ENCODE assay signal across 9 cellular contexts in the genomic region with DNA sequence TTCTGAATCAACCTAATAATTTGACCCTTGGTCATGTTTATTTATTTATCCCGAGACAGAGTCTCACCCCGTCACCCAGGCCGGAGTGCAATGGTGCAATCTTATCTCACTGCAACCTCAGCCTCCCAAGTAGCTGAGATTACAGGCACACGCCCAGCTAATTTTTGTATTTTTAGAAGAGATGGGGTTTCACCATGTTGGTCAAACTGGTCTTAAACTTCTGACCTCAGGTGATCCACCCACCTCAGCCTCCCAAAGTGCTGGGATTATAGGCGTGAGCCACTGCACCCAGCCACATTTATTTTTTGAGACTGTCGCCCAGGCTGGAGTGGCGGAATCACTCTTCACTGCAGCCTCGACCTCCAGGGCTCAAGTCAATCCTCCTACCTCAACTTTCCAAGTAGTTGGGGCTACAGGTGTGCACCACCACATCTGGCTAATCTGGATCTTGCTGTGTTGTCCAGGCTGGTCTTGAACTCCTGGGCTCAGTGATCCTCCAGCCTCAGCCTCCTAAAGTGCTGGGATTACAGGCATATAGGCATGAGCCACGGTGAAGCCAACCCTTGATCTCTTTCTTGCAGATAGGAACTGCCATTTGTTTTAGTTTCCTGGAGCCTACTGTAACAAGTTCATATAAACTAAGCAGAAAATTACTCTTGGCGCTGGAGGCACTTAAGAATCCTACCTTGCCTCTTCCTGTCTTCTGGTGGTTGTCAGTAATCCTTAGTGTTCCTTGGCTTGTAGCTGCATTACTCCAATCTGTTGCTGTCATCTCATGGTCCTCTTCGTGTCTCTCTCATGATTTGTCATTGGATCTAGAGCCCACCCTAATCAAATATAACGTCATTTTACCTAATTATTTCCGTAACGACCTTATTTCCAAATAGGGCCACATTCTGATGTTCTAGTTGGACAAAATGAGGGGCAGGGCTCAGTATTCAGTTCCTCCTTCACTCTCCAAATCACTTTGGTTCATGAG. TPM values are rescaled to one million over a fixed set of nuclear protein-coding genes. Genes with fewer than 3 reads are reported as not detected.
DNase-seq lines count a peak whose midpoint lies in the region; ATAC-seq and TF ChIP-seq lines count a peak whose summit lies in the region.
"Had no signal": no experiment of that assay in that cellular context is flagged by ENCODE, and none has a peak within 500 bp of the region (broad histone marks: within the 10 kb centered on the region; RNA-seq: fewer than 3 reads in every experiment).

No MANE protein-coding gene starts in this region.

- H3K27ac Mint-ChIP-seq in activated naive CD8-positive, alpha-beta T cell treated with anti-CD3 and anti-CD28 coated beads, Interleukin-2, amount 50 U/mL, for 24 hours: peak overlapping the region; percentile 100

- H3K9me3 ChIP-seq in BE2C: no peaks in the 10 kb centered on the region
- no peaks in the 10 kb centered on the region for H3K9me3 ChIP-seq in liver (ENCODE audit: control insufficient read depth in 4 of 4, low read length in 3 of 4)

- H3K9me3 Mint-ChIP-seq in activated naive CD8-positive, alpha-beta T cell treated with anti-CD3 and anti-CD28 coated beads, Interleukin-2, amount 50 U/mL, for 24 hours: no peaks in the 10 kb centered on the region

- H3K36me3 ChIP-seq in BE2C (peaks cover 64% of the 10 kb centered on the region), liver (ENCODE audit: control insufficient read depth in 4 of 4, insufficient read depth in 3 of 4, low read depth in 1 of 4, low read length in 3 of 4) (peaks cover 0 to 29% (median 12%) of the 10 kb centered on the region in 4 donors)

- no peak overlapping the region for H3K9ac ChIP-seq in liver (ENCODE audit: low read depth in 1 of 2, low read length in 2 of 2)

- TF ChIP-seq RAD21 in liver (IDR thresholded peaks at IDR 0.05): no peak

- H3K4me3 ChIP-seq in BE2C (ENCODE audit: low read depth, low read length) (peak overlapping the region; percentile 92), HL-60 (replicated peaks; ENCODE audit: insufficient read depth, low read length) (peak overlapping the region; percentile 65), liver (ENCODE audit: low read depth in 1 of 3, low read length in 3 of 3) (no peak overlapping the region)

- no peaks in the 10 kb centered on the region for H3K4me1 ChIP-seq in BE2C
- peaks cover 9 to 54% (median 42%) of the 10 kb centered on the region in 4 donors for H3K4me1 ChIP-seq in liver (ENCODE audit: control insufficient read depth in 4 of 4, insufficient read depth in 4 of 4, low read length in 3 of 4)

- H3K27ac ChIP-seq in HL-60 (replicated peaks): peak overlapping the region; percentile 97
- H3K27ac ChIP-seq in liver (ENCODE audit: low read depth in 1 of 2, low read length in 2 of 2): no peak overlapping the region

- ATAC-seq in activated naive CD8-positive, alpha-beta T cell treated with anti-CD3 and anti-CD28 coated beads, Interleukin-2, amount 50 U/mL, for 24 hours: no peak
- ATAC-seq in GM19328 (IDR thresholded peaks at IDR 0.05; ENCODE audit: unreplicated experiment): no peak
- ATAC-seq in HG02884 (IDR thresholded peaks at IDR 0.05; ENCODE audit: unreplicated experiment): no peak
- ATAC-seq in HG02610 (IDR thresholded peaks at IDR 0.05; ENCODE audit: unreplicated experiment): no peak

- no peak for TF ChIP-seq CTCF in BE2C (IDR thresholded peaks at IDR 0.05; ENCODE audit: low read depth, low read length)
- no peak for TF ChIP-seq CTCF in HL-60 (IDR thresholded peaks at IDR 0.05; ENCODE audit: insufficient read depth, low read length)
- TF ChIP-seq CTCF in liver (IDR thresholded peaks at IDR 0.05; ENCODE audit: low read depth, low read length, missing input control): no peak

- WGBS in liver: 59% methylated on average over 14 of the region's 14 CpGs

- no peak for DNase-seq in BE2C
- DNase-seq in HL-60 (ENCODE audit: low read depth in 1 of 2, low spot score in 1 of 2): no peak
- no peak for DNase-seq in activated naive CD8-positive, alpha-beta T cell treated with anti-CD3 and anti-CD28 coated beads, Interleukin-2, amount 50 U/mL, for 24 hours
- no peak for DNase-seq in NCI-H1417 treated with DMSO at 0.1 percent for 48 hours (lab: John Stamatoyannopoulos, UW)
- DNase-seq: kidney glomerular epithelial cell had no signal

- peak overlapping the region; percentile 99 for H3K4me3 Mint-ChIP-seq in activated naive CD8-positive, alpha-beta T cell treated with anti-CD3 and anti-CD28 coated beads, Interleukin-2, amount 50 U/mL, for 24 hours

- peaks cover 75% of the 10 kb centered on the region for H3K4me1 Mint-ChIP-seq in activated naive CD8-positive, alpha-beta T cell treated with anti-CD3 and anti-CD28 coated beads, Interleukin-2, amount 50 U/mL, for 24 hours

- H3K27me3 Mint-ChIP-seq in activated naive CD8-positive, alpha-beta T cell treated with anti-CD3 and anti-CD28 coated beads, Interleukin-2, amount 50 U/mL, for 24 hours: no peaks in the 10 kb centered on the region

- H3K27me3 ChIP-seq in BE2C (no peaks in the 10 kb centered on the region), HL-60 (ENCODE audit: insufficient read depth, poor library complexity, severe bottlenecking) (no peaks in the 10 kb centered on the region), liver (ENCODE audit: control insufficient read depth in 4 of 4, insufficient read depth in 4 of 4, low read length in 3 of 4) (no peaks in the 10 kb centered on the region)

- peaks cover 58% of the 10 kb centered on the region for H3K36me3 Mint-ChIP-seq in activated naive CD8-positive, alpha-beta T cell treated with anti-CD3 and anti-CD28 coated beads, Interleukin-2, amount 50 U/mL, for 24 hours (ENCODE audit: low read depth)

TF ChIP-seq in liver, 16 proteins besides CTCF, POLR2A, EP300 and RAD21:
- TF ChIP-seq FOXA2 (IDR thresholded peaks at IDR 0.05): peak; percentile 26
- TF ChIP-seq, protein P1, sequence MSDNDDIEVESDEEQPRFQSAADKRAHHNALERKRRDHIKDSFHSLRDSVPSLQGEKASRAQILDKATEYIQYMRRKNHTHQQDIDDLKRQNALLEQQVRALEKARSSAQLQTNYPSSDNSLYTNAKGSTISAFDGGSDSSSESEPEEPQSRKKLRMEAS (IDR thresholded peaks at IDR 0.05): no peak
- TF ChIP-seq HNF4A (conservative IDR thresholded peaks at IDR 0.05): peak in 1 of 2 donors; percentile 57
- no peak for TF ChIP-seq RXRA (IDR thresholded peaks at IDR 0.05)
- TF ChIP-seq GABPA (IDR thresholded peaks at IDR 0.05 in 1 of 2, conservative IDR thresholded peaks at IDR 0.05 in 1 of 2): peak in 1 of 2 donors; percentile 39
- TF ChIP-seq FOXA1 (IDR thresholded peaks at IDR 0.05): no peak

RNA-seq across cellular contexts. Expression of gene RPS18, which starts 2.3 kb away (rescaled TPM):
- polyA plus RNA-seq in BE2C (2012; ENCODE audit: insufficient read depth, insufficient read length, low read depth): 2,424 TPM
- total RNA-seq in liver: 1,000 to 10,000 TPM in 1 of 2 donors, 100 to 1,000 TPM in 1; 742 to 1,432 TPM
- 1,000 to 10,000 TPM in 1 of 2 donors, 100 to 1,000 TPM in 1; 812 to 1,309 TPM for polyA plus RNA-seq in liver

RNA-seq across cellular contexts. Expression of gene VPS52, which starts 2.5 kb away (rescaled TPM):
- 64.9 TPM for polyA plus RNA-seq in BE2C (2012; ENCODE audit: insufficient read depth, insufficient read length, low read depth)
- 10 to 100 TPM; 21.3 to 33.4 TPM for total RNA-seq in liver
- 10 to 100 TPM; 23.1 to 27.5 TPM for polyA plus RNA-seq in liver

RNA-seq across cellular contexts. Expression of gene B3GALT4, which starts 2.7 kb away (rescaled TPM):
- polyA plus RNA-seq in BE2C (2012; ENCODE audit: insufficient read depth, insufficient read length, low read depth): 1.3 TPM
- total RNA-seq in liver: 1 to 10 TPM; 1.5 to 2.2 TPM
- 1 to 10 TPM; 1.5 to 2.7 TPM for polyA plus RNA-seq in liver

RNA-seq across cellular contexts. Expression of gene WDR46, which starts 14.8 kb away (rescaled TPM):
- polyA plus RNA-seq in BE2C (2012; ENCODE audit: insufficient read depth, insufficient read length, low read depth): 108 TPM
- total RNA-seq in liver: 10 to 100 TPM; 17.9 to 28.3 TPM
- 10 to 100 TPM; 23.0 to 30.2 TPM for polyA plus RNA-seq in liver

RNA-seq across cellular contexts. Expression of gene PFDN6, which starts 15.2 kb away (rescaled TPM):
- 110 TPM for polyA plus RNA-seq in BE2C (2012; ENCODE audit: insufficient read depth, insufficient read length, low read depth)
- total RNA-seq in liver: 10 to 100 TPM; 12.5 to 22.4 TPM
- polyA plus RNA-seq in liver: 10 to 100 TPM in 1 of 2 donors, 1 to 10 TPM in 1; 6.5 to 60.1 TPM

Comparison
In these comparisons a context has a peak if more than half of its experiments do, and no peak if none do; other contexts are left out.
1. H3K4me3 ChIP-seq: peak in BE2C (single experiment) and HL-60 (single experiment); none in liver (0 of 3).